ENCODE assay signal across 9 cellular contexts in genomic region chr7:55254596-55255500, GRCh38.
DNase-seq lines count a peak whose midpoint lies in the region; ATAC-seq, FAIRE-seq and TF ChIP-seq lines count a peak whose summit lies in the region.
"Had no signal": no experiment of that assay in that cellular context is flagged by ENCODE, and none has a peak within 500 bp of the region (broad histone marks: within the 10 kb centered on the region; RNA-seq: fewer than 3 reads in every experiment).

No MANE protein-coding gene starts in this region.

- peak overlapping the region; percentile 74 for H3K4me3 ChIP-seq in HUES48 (ENCODE audit: low read depth, low read length)
- peak overlapping the region; percentile 61 to 68 for H3K4me3 ChIP-seq in foreskin fibroblast (ENCODE audit: low read depth in 1 of 2, low read length in 2 of 2)
- H3K4me3 ChIP-seq in neural cell (ENCODE audit: low read length): peak overlapping the region; percentile 88
- peak overlapping the region; percentile 75 to 81 for H3K4me3 ChIP-seq in stomach smooth muscle (ENCODE audit: low read length in 2 of 2)

- H3K9me3 ChIP-seq in HUES48 (ENCODE audit: control insufficient read depth, insufficient read depth, low read length) (no peaks in the 10 kb centered on the region), neural cell (ENCODE audit: low read length) (no peaks in the 10 kb centered on the region), stomach smooth muscle (ENCODE audit: control insufficient read depth in 2 of 2, low read length in 2 of 2) (no peaks in the 10 kb centered on the region)

- H3K4me1 ChIP-seq in HUES48 (ENCODE audit: control insufficient read depth, insufficient read depth, low read length) (peaks cover 6% of the 10 kb centered on the region; the same call in 1 of the 2 replicates), stomach smooth muscle (ENCODE audit: control insufficient read depth, insufficient read depth, low read length) (peaks cover 10% of the 10 kb centered on the region)

- H3K27ac ChIP-seq in HUES48 (ENCODE audit: low read depth, low read length) (no peak overlapping the region), neural cell (ENCODE audit: low read length) (no peak overlapping the region), stomach smooth muscle (ENCODE audit: low read length) (peak overlapping the region; percentile 11)

- H3K36me3 ChIP-seq in HUES48 (ENCODE audit: control insufficient read depth, insufficient read depth, low read length): no peaks in the 10 kb centered on the region
- H3K36me3 ChIP-seq in neural cell (ENCODE audit: insufficient read depth, low read length): no peaks in the 10 kb centered on the region
- H3K36me3 ChIP-seq in stomach smooth muscle (ENCODE audit: control insufficient read depth in 2 of 2, insufficient read depth in 2 of 2, low read length in 2 of 2): no peaks in the 10 kb centered on the region

- TF ChIP-seq CTCF in D721Med (IDR thresholded peaks at IDR 0.05; ENCODE audit: insufficient read depth, missing control alignments): peak; percentile 53
- TF ChIP-seq CTCF in foreskin fibroblast (IDR thresholded peaks at IDR 0.05; ENCODE audit: low read depth, low read length): peak; percentile 70
- peak; percentile 94 for TF ChIP-seq CTCF in neural cell (IDR thresholded peaks at IDR 0.05; ENCODE audit: poor library complexity, severe bottlenecking)

- peak; percentile 70 for DNase-seq in D721Med (ENCODE audit: insufficient read length, low spot score)
- DNase-seq in RPMI7951 (ENCODE audit: low read depth): peak; percentile 84
- peak; percentile 29 for DNase-seq in activated gamma-delta T cell (lab: John Stamatoyannopoulos, UW)
- DNase-seq in foreskin fibroblast: peak; percentile 65 to 91

- peak; percentile 43 for TF ChIP-seq EP300 in neural cell (conservative IDR thresholded peaks at IDR 0.05; ENCODE audit: poor library complexity, severe bottlenecking)

- peak; percentile 65 for ATAC-seq in GM21447 (IDR thresholded peaks at IDR 0.05; ENCODE audit: unreplicated experiment)

- H3K4me2 ChIP-seq in neural cell (ENCODE audit: low read length): peak overlapping the region; percentile 61

- H3K79me2 ChIP-seq in neural cell (replicated peaks; ENCODE audit: insufficient read depth, low read length): no peaks in the 10 kb centered on the region

- H2AFZ ChIP-seq in neural cell (ENCODE audit: low read depth, low read length): peak overlapping the region; percentile 80

- no peaks in the 10 kb centered on the region for H4K20me1 ChIP-seq in neural cell (ENCODE audit: insufficient read depth)

- H3K9me2 ChIP-seq in neural cell (ENCODE audit: insufficient read depth, low read length): no peaks in the 10 kb centered on the region

- peak overlapping the region; percentile 64 for H3K9ac ChIP-seq in HUES48 (ENCODE audit: low read depth, low read length)
- H3K9ac ChIP-seq in neural cell (ENCODE audit: low read length): peak overlapping the region; percentile 72
- peak overlapping the region; percentile 56 to 64 for H3K9ac ChIP-seq in stomach smooth muscle (ENCODE audit: low read length in 2 of 2)

- FAIRE-seq in D721Med (lab: Jason Lieb, UNC): no peak
- FAIRE-seq: endometrium had no signal

- peaks cover 49% of the 10 kb centered on the region for H3K27me3 ChIP-seq in HUES48 (ENCODE audit: control insufficient read depth, insufficient read depth, low read length)
- H3K27me3 ChIP-seq in neural cell (ENCODE audit: insufficient read depth, low read depth, low read length): peaks cover 9% of the 10 kb centered on the region
- H3K27me3 ChIP-seq in stomach smooth muscle (ENCODE audit: control insufficient read depth in 1 of 2, insufficient read depth in 2 of 2, low read length in 2 of 2): peaks cover 3 to 6% of the 10 kb centered on the region in 2 donors

- peak; percentile 89 for TF ChIP-seq RAD21 in neural cell (conservative IDR thresholded peaks at IDR 0.05)

- H3F3A ChIP-seq in neural cell (ENCODE audit: insufficient read depth, low read length, poor library complexity, severe bottlenecking): no peaks in the 10 kb centered on the region

TF ChIP-seq in neural cell, 6 proteins besides CTCF, POLR2A, EP300 and RAD21:
- TF ChIP-seq, protein P1, sequence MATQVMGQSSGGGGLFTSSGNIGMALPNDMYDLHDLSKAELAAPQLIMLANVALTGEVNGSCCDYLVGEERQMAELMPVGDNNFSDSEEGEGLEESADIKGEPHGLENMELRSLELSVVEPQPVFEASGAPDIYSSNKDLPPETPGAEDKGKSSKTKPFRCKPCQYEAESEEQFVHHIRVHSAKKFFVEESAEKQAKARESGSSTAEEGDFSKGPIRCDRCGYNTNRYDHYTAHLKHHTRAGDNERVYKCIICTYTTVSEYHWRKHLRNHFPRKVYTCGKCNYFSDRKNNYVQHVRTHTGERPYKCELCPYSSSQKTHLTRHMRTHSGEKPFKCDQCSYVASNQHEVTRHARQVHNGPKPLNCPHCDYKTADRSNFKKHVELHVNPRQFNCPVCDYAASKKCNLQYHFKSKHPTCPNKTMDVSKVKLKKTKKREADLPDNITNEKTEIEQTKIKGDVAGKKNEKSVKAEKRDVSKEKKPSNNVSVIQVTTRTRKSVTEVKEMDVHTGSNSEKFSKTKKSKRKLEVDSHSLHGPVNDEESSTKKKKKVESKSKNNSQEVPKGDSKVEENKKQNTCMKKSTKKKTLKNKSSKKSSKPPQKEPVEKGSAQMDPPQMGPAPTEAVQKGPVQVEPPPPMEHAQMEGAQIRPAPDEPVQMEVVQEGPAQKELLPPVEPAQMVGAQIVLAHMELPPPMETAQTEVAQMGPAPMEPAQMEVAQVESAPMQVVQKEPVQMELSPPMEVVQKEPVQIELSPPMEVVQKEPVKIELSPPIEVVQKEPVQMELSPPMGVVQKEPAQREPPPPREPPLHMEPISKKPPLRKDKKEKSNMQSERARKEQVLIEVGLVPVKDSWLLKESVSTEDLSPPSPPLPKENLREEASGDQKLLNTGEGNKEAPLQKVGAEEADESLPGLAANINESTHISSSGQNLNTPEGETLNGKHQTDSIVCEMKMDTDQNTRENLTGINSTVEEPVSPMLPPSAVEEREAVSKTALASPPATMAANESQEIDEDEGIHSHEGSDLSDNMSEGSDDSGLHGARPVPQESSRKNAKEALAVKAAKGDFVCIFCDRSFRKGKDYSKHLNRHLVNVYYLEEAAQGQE (IDR thresholded peaks at IDR 0.05; ENCODE audit: borderline replicate concordance): peak; percentile 4
- TF ChIP-seq SMC3 (conservative IDR thresholded peaks at IDR 0.05; ENCODE audit: poor library complexity): peak; percentile 91
- no peak for TF ChIP-seq TAF1 (IDR thresholded peaks at IDR 0.05; ENCODE audit: low read depth)
- peak; percentile 54 for TF ChIP-seq MXI1 (conservative IDR thresholded peaks at IDR 0.05; ENCODE audit: poor library complexity, severe bottlenecking)

Comparison
In these comparisons a context has a peak if more than half of its experiments do, and no peak if none do; other contexts are left out.
1. DNase-seq: peak in every context shown above with its lines; median percentile 84 in RPMI7951; 78 in foreskin fibroblast; 70 in D721Med; 29 in activated gamma-delta T cell.